ENCODE assay signal across 8 cellular contexts in genomic region chr3:194070634-194071409, GRCh38.
DNase-seq lines count a peak whose midpoint lies in the region; ATAC-seq lines count a peak whose summit lies in the region.

No MANE protein-coding gene starts in this region.

- H3K36me3 Mint-ChIP-seq in activated T-cell treated with anti-CD3 and anti-CD28 coated beads, Interleukin-2, amount 50 U/mL, for 72 hours (ENCODE audit: insufficient read depth in 2 of 2): peaks cover 4 to 7% of the 10 kb centered on the region in 2 donors
- H3K36me3 Mint-ChIP-seq in natural killer cell treated with Interleukin-12 subunit alpha and Interleukin-12 subunit beta and Interleukin-15 and Interleukin-18, amount 100 ng/mL, for 72 hours: peaks cover 12% of the 10 kb centered on the region

- peaks cover 5 to 6% of the 10 kb centered on the region in 2 donors for H3K9me3 Mint-ChIP-seq in activated T-cell treated with anti-CD3 and anti-CD28 coated beads, Interleukin-2, amount 50 U/mL, for 72 hours
- H3K9me3 Mint-ChIP-seq in natural killer cell treated with Interleukin-12 subunit alpha and Interleukin-12 subunit beta and Interleukin-15 and Interleukin-18, amount 100 ng/mL, for 72 hours: peaks cover 3% of the 10 kb centered on the region

- peaks cover 8% of the 10 kb centered on the region for H3K4me1 ChIP-seq in NT2/D1 (ENCODE audit: insufficient read depth, insufficient read length)

- peaks cover 32% of the 10 kb centered on the region for H3K4me1 Mint-ChIP-seq in activated T-cell treated with anti-CD3 and anti-CD28 coated beads, Interleukin-2, amount 50 U/mL, for 72 hours (ENCODE audit: low read depth)
- peaks cover 16 to 24% of the 10 kb centered on the region in 2 donors for H3K4me1 Mint-ChIP-seq in natural killer cell treated with Interleukin-12 subunit alpha and Interleukin-12 subunit beta and Interleukin-15 and Interleukin-18, amount 100 ng/mL, for 72 hours (ENCODE audit: low read depth in 2 of 2)

- peaks cover 16% of the 10 kb centered on the region; the same call in 1 of the 2 replicates for H3K9me3 ChIP-seq in NT2/D1 (ENCODE audit: insufficient read depth, low read length)

- peak overlapping the region; percentile 75 to 80 for H3K4me3 Mint-ChIP-seq in activated T-cell treated with anti-CD3 and anti-CD28 coated beads, Interleukin-2, amount 50 U/mL, for 72 hours
- peak overlapping the region; percentile 87 for H3K4me3 Mint-ChIP-seq in natural killer cell treated with Interleukin-12 subunit alpha and Interleukin-12 subunit beta and Interleukin-15 and Interleukin-18, amount 100 ng/mL, for 72 hours

- H3K27ac Mint-ChIP-seq in activated T-cell treated with anti-CD3 and anti-CD28 coated beads, Interleukin-2, amount 50 U/mL, for 72 hours: no peak overlapping the region
- H3K27ac Mint-ChIP-seq in natural killer cell treated with Interleukin-12 subunit alpha and Interleukin-12 subunit beta and Interleukin-15 and Interleukin-18, amount 100 ng/mL, for 72 hours: no peak overlapping the region

- peaks cover 40% of the 10 kb centered on the region for H3K27me3 ChIP-seq in NT2/D1 (ENCODE audit: insufficient read depth, insufficient read length)

- peak overlapping the region; percentile 80 for H3K9ac ChIP-seq in NT2/D1 (ENCODE audit: insufficient read length, low read depth)

- H3K27me3 Mint-ChIP-seq in activated T-cell treated with anti-CD3 and anti-CD28 coated beads, Interleukin-2, amount 50 U/mL, for 72 hours (ENCODE audit: low read depth): peaks cover 57% of the 10 kb centered on the region
- H3K27me3 Mint-ChIP-seq in natural killer cell treated with Interleukin-12 subunit alpha and Interleukin-12 subunit beta and Interleukin-15 and Interleukin-18, amount 100 ng/mL, for 72 hours: peaks cover 42 to 63% of the 10 kb centered on the region in 2 donors

- peak overlapping the region; percentile 37 for H3K4me3 ChIP-seq in NT2/D1 (ENCODE audit: insufficient read length, low read depth)

- DNase-seq in COR-L47 (lab: John Stamatoyannopoulos, UW) (peak; percentile 76), NT2/D1 (ENCODE audit: low read depth, low spot score) (peak; percentile 54), fibroblast of peridontal ligament (ENCODE audit: extremely low read depth) (peak; percentile 48)
- peak; percentile 82 to 86 for DNase-seq in activated T-cell treated with anti-CD3 and anti-CD28 coated beads, Interleukin-2, amount 50 U/mL, for 72 hours
- DNase-seq in natural killer cell treated with Interleukin-12 subunit alpha and Interleukin-12 subunit beta and Interleukin-15 and Interleukin-18, amount 100 ng/mL, for 72 hours (ENCODE audit: low spot score): peak; percentile 95
- peak; percentile 53 for DNase-seq in stimulated activated naive CD4-positive, alpha-beta T cell treated with Interleukin-2 at 50 U/mL for 16 hours (lab: John Stamatoyannopoulos, UW)

- H3K36me3 ChIP-seq in NT2/D1 (ENCODE audit: insufficient read depth, insufficient read length, low read length): no peaks in the 10 kb centered on the region

- ATAC-seq in GM19438 (IDR thresholded peaks at IDR 0.05; ENCODE audit: low read depth, unreplicated experiment): peak; percentile 91
- ATAC-seq in HG03558 (IDR thresholded peaks at IDR 0.05; ENCODE audit: extremely low read depth, unreplicated experiment): peak; percentile 85
- peak; percentile 88 to 90 for ATAC-seq in activated T-cell treated with anti-CD3 and anti-CD28 coated beads, Interleukin-2, amount 50 U/mL, for 72 hours (replicated peaks in 1 of 2)
- ATAC-seq in natural killer cell treated with Interleukin-12 subunit alpha and Interleukin-12 subunit beta and Interleukin-15 and Interleukin-18, amount 100 ng/mL, for 72 hours: peak; percentile 92 to 93

Comparison
In these comparisons a context has a peak if more than half of its experiments do, and no peak if none do; other contexts are left out.
1. Peak in every context shown above with its lines: DNase-seq, ATAC-seq and H3K4me3 ChIP-seq.